ENCODE assay signal across 2 cellular contexts in the genomic region with DNA sequence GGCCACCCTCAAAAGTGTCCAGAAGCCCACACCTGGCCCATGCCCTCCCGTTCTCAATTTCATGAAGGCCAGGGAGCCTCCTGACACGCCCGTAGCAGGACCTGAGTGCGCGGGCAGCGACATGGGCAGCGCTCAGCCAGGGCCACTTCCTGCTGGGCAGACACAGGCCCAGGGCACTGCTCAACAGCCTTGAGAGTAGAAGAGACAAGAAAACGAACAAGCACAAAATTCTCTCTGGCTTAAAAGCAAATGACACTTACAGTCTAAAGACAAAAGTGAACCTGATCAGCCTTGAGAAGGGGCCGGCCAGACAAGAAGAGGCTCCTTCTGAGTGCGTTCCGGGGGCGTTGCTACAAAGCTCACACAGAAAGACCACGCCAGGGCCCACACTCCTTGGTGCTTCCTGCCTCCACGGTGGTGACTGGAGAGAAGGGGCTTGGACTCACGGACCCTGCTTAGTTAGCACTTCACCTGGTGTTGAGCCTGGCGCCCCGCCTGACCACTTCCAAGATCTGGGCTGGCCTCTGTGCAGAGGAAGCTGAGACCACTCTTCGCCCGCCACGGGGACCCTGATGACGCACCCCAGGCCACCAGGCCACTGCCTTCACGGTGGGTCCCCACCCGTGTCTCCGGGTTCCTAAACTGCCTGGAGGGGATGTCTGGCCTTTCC.
TF ChIP-seq lines count a peak whose summit lies in the region.

No MANE protein-coding gene starts in this region.

TF ChIP-seq in SK-N-SH, 30 proteins besides CTCF, POLR2A, EP300 and RAD21 (continued from another document):
- TF ChIP-seq, protein P1, sequence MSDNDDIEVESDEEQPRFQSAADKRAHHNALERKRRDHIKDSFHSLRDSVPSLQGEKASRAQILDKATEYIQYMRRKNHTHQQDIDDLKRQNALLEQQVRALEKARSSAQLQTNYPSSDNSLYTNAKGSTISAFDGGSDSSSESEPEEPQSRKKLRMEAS (IDR thresholded peaks at IDR 0.05; ENCODE audit: low read depth) = no peak
- no peak for TF ChIP-seq CHD2 (IDR thresholded peaks at IDR 0.05; ENCODE audit: low read length, partially characterized antibody)
- TF ChIP-seq, protein P2, sequence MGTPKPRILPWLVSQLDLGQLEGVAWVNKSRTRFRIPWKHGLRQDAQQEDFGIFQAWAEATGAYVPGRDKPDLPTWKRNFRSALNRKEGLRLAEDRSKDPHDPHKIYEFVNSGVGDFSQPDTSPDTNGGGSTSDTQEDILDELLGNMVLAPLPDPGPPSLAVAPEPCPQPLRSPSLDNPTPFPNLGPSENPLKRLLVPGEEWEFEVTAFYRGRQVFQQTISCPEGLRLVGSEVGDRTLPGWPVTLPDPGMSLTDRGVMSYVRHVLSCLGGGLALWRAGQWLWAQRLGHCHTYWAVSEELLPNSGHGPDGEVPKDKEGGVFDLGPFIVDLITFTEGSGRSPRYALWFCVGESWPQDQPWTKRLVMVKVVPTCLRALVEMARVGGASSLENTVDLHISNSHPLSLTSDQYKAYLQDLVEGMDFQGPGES (IDR thresholded peaks at IDR 0.05; ENCODE audit: low read depth, low read length) = no peak

TF ChIP-seq in SK-N-SH treated with all-trans-retinoic acid at 6 μM for 48 hours, 23 proteins besides CTCF, POLR2A, EP300 and RAD21 (continued from another document):
- TF ChIP-seq, protein P3, sequence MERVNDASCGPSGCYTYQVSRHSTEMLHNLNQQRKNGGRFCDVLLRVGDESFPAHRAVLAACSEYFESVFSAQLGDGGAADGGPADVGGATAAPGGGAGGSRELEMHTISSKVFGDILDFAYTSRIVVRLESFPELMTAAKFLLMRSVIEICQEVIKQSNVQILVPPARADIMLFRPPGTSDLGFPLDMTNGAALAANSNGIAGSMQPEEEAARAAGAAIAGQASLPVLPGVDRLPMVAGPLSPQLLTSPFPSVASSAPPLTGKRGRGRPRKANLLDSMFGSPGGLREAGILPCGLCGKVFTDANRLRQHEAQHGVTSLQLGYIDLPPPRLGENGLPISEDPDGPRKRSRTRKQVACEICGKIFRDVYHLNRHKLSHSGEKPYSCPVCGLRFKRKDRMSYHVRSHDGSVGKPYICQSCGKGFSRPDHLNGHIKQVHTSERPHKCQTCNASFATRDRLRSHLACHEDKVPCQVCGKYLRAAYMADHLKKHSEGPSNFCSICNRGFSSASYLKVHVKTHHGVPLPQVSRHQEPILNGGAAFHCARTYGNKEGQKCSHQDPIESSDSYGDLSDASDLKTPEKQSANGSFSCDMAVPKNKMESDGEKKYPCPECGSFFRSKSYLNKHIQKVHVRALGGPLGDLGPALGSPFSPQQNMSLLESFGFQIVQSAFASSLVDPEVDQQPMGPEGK (CRISPR knock-in tag; IDR thresholded peaks at IDR 0.05; ENCODE audit: borderline replicate concordance) = no peak
- TF ChIP-seq ZNF565 (CRISPR knock-in tag; conservative IDR thresholded peaks at IDR 0.05; ENCODE audit: low read depth) = no peak
- TF ChIP-seq TOX (CRISPR knock-in tag; IDR thresholded peaks at IDR 0.05; ENCODE audit: borderline replicate concordance) = no peak
- no peak for TF ChIP-seq ZNF70 (CRISPR knock-in tag; IDR thresholded peaks at IDR 0.05)
- TF ChIP-seq OSR1 (CRISPR knock-in tag; IDR thresholded peaks at IDR 0.05) = no peak
- TF ChIP-seq, protein P4, sequence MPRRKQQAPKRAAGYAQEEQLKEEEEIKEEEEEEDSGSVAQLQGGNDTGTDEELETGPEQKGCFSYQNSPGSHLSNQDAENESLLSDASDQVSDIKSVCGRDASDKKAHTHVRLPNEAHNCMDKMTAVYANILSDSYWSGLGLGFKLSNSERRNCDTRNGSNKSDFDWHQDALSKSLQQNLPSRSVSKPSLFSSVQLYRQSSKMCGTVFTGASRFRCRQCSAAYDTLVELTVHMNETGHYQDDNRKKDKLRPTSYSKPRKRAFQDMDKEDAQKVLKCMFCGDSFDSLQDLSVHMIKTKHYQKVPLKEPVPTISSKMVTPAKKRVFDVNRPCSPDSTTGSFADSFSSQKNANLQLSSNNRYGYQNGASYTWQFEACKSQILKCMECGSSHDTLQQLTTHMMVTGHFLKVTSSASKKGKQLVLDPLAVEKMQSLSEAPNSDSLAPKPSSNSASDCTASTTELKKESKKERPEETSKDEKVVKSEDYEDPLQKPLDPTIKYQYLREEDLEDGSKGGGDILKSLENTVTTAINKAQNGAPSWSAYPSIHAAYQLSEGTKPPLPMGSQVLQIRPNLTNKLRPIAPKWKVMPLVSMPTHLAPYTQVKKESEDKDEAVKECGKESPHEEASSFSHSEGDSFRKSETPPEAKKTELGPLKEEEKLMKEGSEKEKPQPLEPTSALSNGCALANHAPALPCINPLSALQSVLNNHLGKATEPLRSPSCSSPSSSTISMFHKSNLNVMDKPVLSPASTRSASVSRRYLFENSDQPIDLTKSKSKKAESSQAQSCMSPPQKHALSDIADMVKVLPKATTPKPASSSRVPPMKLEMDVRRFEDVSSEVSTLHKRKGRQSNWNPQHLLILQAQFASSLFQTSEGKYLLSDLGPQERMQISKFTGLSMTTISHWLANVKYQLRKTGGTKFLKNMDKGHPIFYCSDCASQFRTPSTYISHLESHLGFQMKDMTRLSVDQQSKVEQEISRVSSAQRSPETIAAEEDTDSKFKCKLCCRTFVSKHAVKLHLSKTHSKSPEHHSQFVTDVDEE (CRISPR knock-in tag; IDR thresholded peaks at IDR 0.05) = no peak
- no peak for TF ChIP-seq ZC3H10 (CRISPR knock-in tag; IDR thresholded peaks at IDR 0.05)
- TF ChIP-seq, protein P5, sequence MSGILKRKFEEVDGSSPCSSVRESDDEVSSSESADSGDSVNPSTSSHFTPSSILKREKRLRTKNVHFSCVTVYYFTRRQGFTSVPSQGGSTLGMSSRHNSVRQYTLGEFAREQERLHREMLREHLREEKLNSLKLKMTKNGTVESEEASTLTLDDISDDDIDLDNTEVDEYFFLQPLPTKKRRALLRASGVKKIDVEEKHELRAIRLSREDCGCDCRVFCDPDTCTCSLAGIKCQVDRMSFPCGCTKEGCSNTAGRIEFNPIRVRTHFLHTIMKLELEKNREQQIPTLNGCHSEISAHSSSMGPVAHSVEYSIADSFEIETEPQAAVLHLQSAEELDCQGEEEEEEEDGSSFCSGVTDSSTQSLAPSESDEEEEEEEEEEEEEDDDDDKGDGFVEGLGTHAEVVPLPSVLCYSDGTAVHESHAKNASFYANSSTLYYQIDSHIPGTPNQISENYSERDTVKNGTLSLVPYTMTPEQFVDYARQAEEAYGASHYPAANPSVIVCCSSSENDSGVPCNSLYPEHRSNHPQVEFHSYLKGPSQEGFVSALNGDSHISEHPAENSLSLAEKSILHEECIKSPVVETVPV (CRISPR knock-in tag; IDR thresholded peaks at IDR 0.05) = no peak
- no peak for TF ChIP-seq SNAI2 (CRISPR knock-in tag; IDR thresholded peaks at IDR 0.05)
- TF ChIP-seq RARB (CRISPR knock-in tag; IDR thresholded peaks at IDR 0.05) = no peak
- no peak for TF ChIP-seq PPARA (CRISPR knock-in tag; IDR thresholded peaks at IDR 0.05; ENCODE audit: borderline replicate concordance)
- no peak for TF ChIP-seq BACH2 (CRISPR knock-in tag; IDR thresholded peaks at IDR 0.05; ENCODE audit: borderline replicate concordance)
